ENCODE assay signal across 8 cellular contexts in the genomic region with DNA sequence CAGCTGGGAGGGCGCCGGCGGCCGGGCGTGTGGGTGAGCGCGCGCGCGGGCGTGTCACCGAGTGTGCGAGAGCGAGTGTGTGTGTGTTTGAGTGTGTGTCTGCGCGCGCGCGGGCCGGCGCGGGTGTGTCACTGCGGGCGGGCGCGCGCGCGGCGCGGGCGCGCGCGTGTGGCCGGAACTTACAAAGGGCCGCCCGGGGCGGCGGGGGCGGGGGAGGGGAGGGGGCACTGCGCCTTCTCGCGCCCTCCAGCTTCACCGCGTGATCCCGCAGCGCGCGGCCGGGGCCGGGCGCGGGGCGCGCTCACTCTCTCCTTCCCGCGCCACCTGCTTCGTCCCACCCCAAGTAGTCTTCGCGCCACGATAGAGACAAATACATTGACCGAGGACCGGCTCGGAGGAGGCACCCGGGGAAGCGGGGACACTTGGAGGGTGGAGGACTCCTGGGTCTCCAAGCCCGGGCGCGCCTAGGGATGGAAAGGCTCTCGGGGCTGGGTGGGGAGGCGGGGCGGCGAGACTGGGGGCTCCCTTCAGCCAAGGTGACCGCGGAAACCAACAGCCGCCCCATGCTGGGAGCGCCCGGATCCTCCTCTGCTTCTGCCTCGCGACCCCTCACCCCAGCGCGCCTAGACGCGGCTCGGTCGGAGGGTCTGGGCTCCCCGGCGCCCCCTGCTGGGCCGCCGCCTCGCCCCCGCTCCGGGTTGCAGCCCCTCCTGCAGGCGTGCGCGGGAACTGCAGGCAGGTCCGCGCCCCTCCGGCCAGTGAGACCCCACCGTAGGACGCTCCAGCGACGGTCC. TPM values are rescaled to one million over a fixed set of nuclear protein-coding genes. Genes with fewer than 3 reads are reported as not detected.
DNase-seq lines count a peak whose midpoint lies in the region; ATAC-seq and FAIRE-seq lines count a peak whose summit lies in the region.

SRCIN1 (minus strand) TSS at position 101 of the 794 bp plus-strand sequence. CDS start 247 bp downstream, outside the sequence.

- no peaks in the 10 kb centered on the region for H3K9me3 ChIP-seq in small intestine (ENCODE audit: control insufficient read depth, low read depth)

- H3K4me3 ChIP-seq in iPS-11a (ENCODE audit: low read depth, low read length) (peak within 1 kb of the TSS; percentile 47), small intestine (ENCODE audit: low read depth in 1 of 2, low read length in 2 of 2) (peak within 1 kb of the TSS; percentile 47 to 54)

- in situ Hi-C loops in KBM-7 (cut with MboI; ENCODE audit: low pct_unique_long_range_greater_than_20kb, low sequenced_read_pairs), result no loop called here

- FAIRE-seq in small intestine (lab: Jason Lieb, UNC), result no peak

- H3K4me1 ChIP-seq in small intestine (ENCODE audit: control insufficient read depth in 2 of 2, insufficient read depth in 1 of 2, low read depth in 1 of 2, low read length in 1 of 2), result peaks cover 4 to 5% of the 10 kb centered on the region in 2 donors

- no peak for ATAC-seq in HG02973 (IDR thresholded peaks at IDR 0.05; ENCODE audit: unreplicated experiment)

- H3K27ac ChIP-seq in small intestine (ENCODE audit: low read depth in 1 of 2, low read length in 1 of 2), result peak within 1 kb of the TSS in 1 of 2 donors; percentile 49

- 1 to 2% (median 1%) methylated on average over 44 to 104 of the region's 104 CpGs for WGBS in small intestine, 3 donors

- no peaks in the 10 kb centered on the region for H3K36me3 ChIP-seq in small intestine (ENCODE audit: control insufficient read depth in 2 of 2, insufficient read depth in 2 of 2, low read length in 2 of 2)

- DNase-seq in D341Med (ENCODE audit: low spot score) (peak; percentile 96), KBM-7 (peak; percentile 60), SK-N-DZ (ENCODE audit: low spot score) (peak; percentile 76), anterior cingulate cortex (lab: John Stamatoyannopoulos, UW) (peak in 48 of 58 donors; percentile 22 to 84 (median 60)), small intestine (peak; percentile 48), AG08395 (ENCODE audit: low spot score) (no peak)

- peaks cover 0 to 25% of the 10 kb centered on the region in 2 donors for H3K27me3 ChIP-seq in small intestine (ENCODE audit: control insufficient read depth in 2 of 2, insufficient read depth in 2 of 2, low read length in 2 of 2)

RNA-seq across cellular contexts. Expression of gene SRCIN1, which starts in this region (rescaled TPM):
- polyA plus RNA-seq in SK-N-DZ (2014; cell fraction: cytosol; rRNA removed), result 2.7 and 3.0 TPM in 2 replicates
- polyA plus RNA-seq in SK-N-DZ (2014; cell fraction: nucleus; rRNA removed), result 7.4 and 10.8 TPM in 2 replicates
- polyA plus RNA-seq in small intestine, result 1 to 10 TPM in 1 of 3 donors, under 1 TPM in 2; 0.45 to 1.4 (median 0.54) TPM
